Comparison of ENCODE assay signal across 17 cellular contexts in genomic region chr10:69472142-69472541, GRCh38. TPM values are rescaled to one million over a fixed set of nuclear protein-coding genes. Genes with fewer than 3 reads are reported as not detected.
DNase-seq lines count a peak whose midpoint lies in the region; ATAC-seq and TF ChIP-seq lines count a peak whose summit lies in the region.
"Had no signal": no experiment of that assay in that cellular context is flagged by ENCODE, and none has a peak within 500 bp of the region (broad histone marks: within the 10 kb centered on the region; RNA-seq: fewer than 3 reads in every experiment).

No MANE protein-coding gene starts in this region.

- H3K4me3 ChIP-seq in left ventricle myocardium inferior (no peak overlapping the region), heart left ventricle (no peak overlapping the region), mucosa of rectum (ENCODE audit: low read length in 2 of 2) (no peak overlapping the region), skeletal muscle tissue (ENCODE audit: low read length in 3 of 3) (no peak overlapping the region)
- H3K4me3 ChIP-seq: MG63 had no signal

- H3K36me3 ChIP-seq in left ventricle myocardium inferior, result no peaks in the 10 kb centered on the region
- H3K36me3 ChIP-seq in heart left ventricle, result no peaks in the 10 kb centered on the region
- peaks cover 0 to 2% of the 10 kb centered on the region in 2 donors for H3K36me3 ChIP-seq in mucosa of rectum (ENCODE audit: control insufficient read depth in 2 of 2, insufficient read depth in 2 of 2, low read length in 2 of 2)
- no peaks in the 10 kb centered on the region for H3K36me3 ChIP-seq in skeletal muscle tissue (ENCODE audit: control insufficient read depth in 3 of 3, insufficient read depth in 3 of 3, low read length in 3 of 3)
- H3K36me3 ChIP-seq: MG63 had no signal

- no peak for ATAC-seq in heart left ventricle
- no peak for ATAC-seq in HG02938 (IDR thresholded peaks at IDR 0.05; ENCODE audit: unreplicated experiment)
- ATAC-seq in HG02571 (IDR thresholded peaks at IDR 0.05; ENCODE audit: unreplicated experiment), result no peak

- intact Hi-C loops in left ventricle myocardium inferior (cut with micrococcal nuclease) (no loop called here), heart left ventricle (cut with DNase I) (no loop called here)

- H3K27ac Mint-ChIP-seq in type B pancreatic cell, result no peak overlapping the region

- no peaks in the 10 kb centered on the region for H3K9me3 Mint-ChIP-seq in type B pancreatic cell

- H3K4me3 Mint-ChIP-seq in type B pancreatic cell, result peak overlapping the region; percentile 40

- H3K4me1 Mint-ChIP-seq in type B pancreatic cell (ENCODE audit: unreplicated experiment), result peaks cover 16% of the 10 kb centered on the region

- H3K27me3 Mint-ChIP-seq in type B pancreatic cell, result peaks cover 4% of the 10 kb centered on the region

- peaks cover 79% of the 10 kb centered on the region for H3K4me1 ChIP-seq in left ventricle myocardium inferior
- peaks cover 7 to 75% (median 46%) of the 10 kb centered on the region in 12 donors for H3K4me1 ChIP-seq in heart left ventricle
- peaks cover 19 to 25% of the 10 kb centered on the region in 2 donors for H3K4me1 ChIP-seq in mucosa of rectum (ENCODE audit: control insufficient read depth in 2 of 2, insufficient read depth in 2 of 2, low read length in 2 of 2)
- peaks cover 54 to 74% (median 57%) of the 10 kb centered on the region in 3 donors for H3K4me1 ChIP-seq in skeletal muscle tissue (ENCODE audit: control insufficient read depth in 3 of 3, insufficient read depth in 3 of 3, low read length in 3 of 3)

- H3K9me3 ChIP-seq in left ventricle myocardium inferior (replicated peaks) (no peaks in the 10 kb centered on the region), heart left ventricle (no peaks in the 10 kb centered on the region), mucosa of rectum (ENCODE audit: control insufficient read depth in 2 of 2, low read length in 2 of 2) (no peaks in the 10 kb centered on the region), skeletal muscle tissue (ENCODE audit: control insufficient read depth in 3 of 3, low read length in 3 of 3) (no peaks in the 10 kb centered on the region)
- H3K9me3 ChIP-seq: MG63 had no signal

- no peak for TF ChIP-seq POLR2A in heart left ventricle (IDR thresholded peaks at IDR 0.05)

- H3K27ac ChIP-seq in left ventricle myocardium inferior (replicated peaks) (peak overlapping the region; percentile 67), heart left ventricle (peak overlapping the region in 6 of 12 donors; percentile 0 to 92 (median 42)), mucosa of rectum (ENCODE audit: low read depth in 2 of 2, low read length in 2 of 2) (peak overlapping the region; percentile 1 to 80), skeletal muscle tissue (ENCODE audit: low read depth, low read length) (peak overlapping the region; percentile 76)
- H3K27ac ChIP-seq: 22Rv1, C4-2B had no signal

- H3K27me3 ChIP-seq in left ventricle myocardium inferior (ENCODE audit: low read depth), result no peaks in the 10 kb centered on the region
- no peaks in the 10 kb centered on the region for H3K27me3 ChIP-seq in heart left ventricle
- H3K27me3 ChIP-seq in mucosa of rectum (ENCODE audit: control insufficient read depth in 2 of 2, insufficient read depth in 2 of 2, low read length in 2 of 2), result no peaks in the 10 kb centered on the region
- H3K27me3 ChIP-seq in skeletal muscle tissue (ENCODE audit: control insufficient read depth in 3 of 3, insufficient read depth in 3 of 3, low read length in 3 of 3), result no peaks in the 10 kb centered on the region
- H3K27me3 ChIP-seq: MG63 had no signal

- DNase-seq in left ventricle myocardium inferior (no peak), heart left ventricle (no peak), type B pancreatic cell (ENCODE audit: extremely low spot score, unreplicated experiment) (no peak), GM03348 (ENCODE audit: low spot score) (no peak)
- DNase-seq: DMS153; MG63; NCI-H2029 treated with DMSO at 0.1 percent for 48 hours; NCI-H2227 treated with DMSO at 0.1 percent for 48 hours; NCI-H526 treated with DMSO at 0.1 percent for 48 hours; NK-92 treated with Interleukin-12 subunit alpha and Interleukin-12 subunit beta, amount 100 ng/mL, for 24 hours had no signal

- TF ChIP-seq CTCF in left ventricle myocardium inferior (IDR thresholded peaks at IDR 0.05; ENCODE audit: borderline replicate concordance) (no peak), heart left ventricle (IDR thresholded peaks at IDR 0.05) (no peak), type B pancreatic cell (conservative IDR thresholded peaks at IDR 0.05) (no peak)

- H3K36me3 Mint-ChIP-seq in type B pancreatic cell, result no peaks in the 10 kb centered on the region

- WGBS in heart left ventricle, 4 donors, result 91 to 96% (median 92%) methylated on average over 4 of the region's 4 CpGs

- H3K9ac ChIP-seq in mucosa of rectum (ENCODE audit: low read depth in 1 of 2, low read length in 2 of 2) (no peak overlapping the region), skeletal muscle tissue (ENCODE audit: low read depth in 1 of 3, low read length in 3 of 3) (no peak overlapping the region)

RNA-seq across cellular contexts. Expression of gene TSPAN15, which starts 20.9 kb away (rescaled TPM):
- total RNA-seq in left ventricle myocardium inferior (6.8 TPM), heart left ventricle (10 to 100 TPM in 6 of 9 donors, 1 to 10 TPM in 3; 4.5 to 20.2 (median 11.1) TPM), skeletal muscle tissue (72.0 TPM), type B pancreatic cell (ENCODE audit: low replicate concordance) (19.4 and 19.7 TPM in 2 replicates)
- 10 to 100 TPM; 10.5 to 12.5 TPM for polyA plus RNA-seq in heart left ventricle
- total RNA-seq: H4 had no signal

RNA-seq across cellular contexts. Expression of gene TACR2, which starts 55.4 kb away (rescaled TPM):
- total RNA-seq in left ventricle myocardium inferior (not detected), heart left ventricle (under 1 TPM in 4 of 9 donors, not detected in 5; 0.22 to 0.39 (median 0.29) TPM), skeletal muscle tissue (not detected), type B pancreatic cell (ENCODE audit: low replicate concordance) (not detected in 2 replicates)
- polyA plus RNA-seq in heart left ventricle, result under 1 TPM; 0.11 to 0.15 TPM
- total RNA-seq: H4 had no signal
